In the genomic region with DNA sequence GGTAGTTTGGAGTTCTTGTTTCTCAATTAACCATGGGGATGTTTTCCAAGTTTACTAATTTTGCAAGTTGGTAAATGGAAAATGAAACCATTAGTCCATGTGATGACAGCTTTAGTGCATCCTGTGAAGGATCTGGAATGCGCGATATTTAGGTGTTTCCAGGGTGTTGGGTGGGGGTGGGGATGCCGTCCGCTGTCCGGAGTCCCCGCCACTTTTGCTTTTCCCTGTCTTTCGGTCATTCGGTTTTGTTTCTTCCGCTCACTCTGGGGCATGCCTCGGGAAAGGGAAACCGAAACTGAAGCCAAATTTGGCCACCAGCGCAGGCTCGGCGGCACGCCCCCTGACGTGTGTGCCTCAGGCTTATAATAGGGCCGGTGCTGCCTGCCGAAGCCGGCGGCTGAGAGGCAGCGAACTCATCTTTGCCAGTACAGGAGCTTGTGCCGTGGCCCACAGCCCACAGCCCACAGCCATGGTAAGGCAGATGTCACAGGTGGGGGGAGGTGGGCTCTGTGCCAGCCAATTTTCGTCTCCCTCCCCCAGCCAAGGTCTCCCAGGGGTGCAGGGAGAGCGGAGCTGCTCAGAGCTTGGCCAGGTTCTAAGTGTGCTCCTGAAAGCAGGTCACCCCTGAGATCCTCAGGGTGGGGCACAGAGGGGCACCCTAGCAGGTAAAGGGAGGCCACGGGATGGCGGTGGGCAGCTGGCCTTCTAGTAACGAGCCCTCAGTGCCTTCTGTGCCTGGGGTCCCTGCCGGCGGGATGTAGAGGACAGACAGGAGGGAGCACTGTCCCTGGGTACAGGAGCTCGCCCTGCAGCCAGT, we compare ENCODE assay signal across 8 cellular contexts. TPM values are rescaled to one million over a fixed set of nuclear protein-coding genes. Genes with fewer than 3 reads are reported as not detected.
DNase-seq lines count a peak whose midpoint lies in the region; ATAC-seq and FAIRE-seq lines count a peak whose summit lies in the region.

A gene (plus strand): TSS at position 393 of the 817 bp plus-strand sequence. CDS start 77 bp downstream, at position 470.

- no peaks in the 10 kb centered on the region for H3F3A ChIP-seq in GM23248 (ENCODE audit: insufficient read depth)

- H3K4me3 ChIP-seq in GM23248 = peak within 1 kb of the TSS; percentile 73

- peak within 1 kb of the TSS; percentile 98 for H3K4me3 Mint-ChIP-seq in T-helper 17 cell

- H3K27me3 ChIP-seq in GM23248 (replicated peaks; ENCODE audit: insufficient read depth) = no peaks in the 10 kb centered on the region

- peaks cover 21% of the 10 kb centered on the region for H3K4me1 Mint-ChIP-seq in T-helper 17 cell

- no peaks in the 10 kb centered on the region for H4K20me1 ChIP-seq in GM23248 (ENCODE audit: insufficient read depth)

- 1 to 3% methylated on average over 30 of the region's 30 CpGs for WGBS in GM23248 (ENCODE audit: low coverage in 1 of 2, low lambda C conversion rate in 2 of 2, missing lambda C conversion rate in 2 of 2), 2 experiments

- peaks cover 7% of the 10 kb centered on the region for H3K27me3 Mint-ChIP-seq in T-helper 17 cell

- H3K79me2 ChIP-seq in GM23248 (ENCODE audit: insufficient read depth) = no peaks in the 10 kb centered on the region

- peak within 1 kb of the TSS; percentile 79 for H2AFZ ChIP-seq in GM23248

- H3K9me3 ChIP-seq in GM23248 (ENCODE audit: low read depth) = no peaks in the 10 kb centered on the region
- H3K9me3 ChIP-seq in T-helper 17 cell (ENCODE audit: control insufficient read depth, low read length, poor library complexity, severe bottlenecking) = no peaks in the 10 kb centered on the region

- peaks cover 4% of the 10 kb centered on the region; the same call in 1 of the 2 replicates for H3K4me1 ChIP-seq in GM23248 (ENCODE audit: insufficient read depth)

- DNase-seq in ELR (ENCODE audit: low read depth) (peak; percentile 93), GM23248 (peak; percentile 96), M059J (ENCODE audit: low read depth) (peak; percentile 97), T-helper 17 cell (peak; percentile 79 to 81 (median 80)), amniotic stem cell (lab: John Stamatoyannopoulos, UW) (peak; percentile 77), left ventricle myocardium superior (peak; percentile 96), pulmonary artery endothelial cell (ENCODE audit: low read depth, low spot score) (no peak), urothelium cell line (ENCODE audit: low spot score) (peak; percentile 73)

- peak within 1 kb of the TSS; percentile 98 for H3K27ac Mint-ChIP-seq in T-helper 17 cell

- intact Hi-C loops in left ventricle myocardium superior (cut with micrococcal nuclease) = no loop called here

- no peak for FAIRE-seq in urothelium cell line (lab: Jason Lieb, UNC)

- peak within 1 kb of the TSS; percentile 55 for H3K27ac ChIP-seq in GM23248

- peak within 1 kb of the TSS; percentile 87 for H3K4me2 ChIP-seq in GM23248 (ENCODE audit: unreplicated experiment)

- peaks cover 6% of the 10 kb centered on the region for H3K36me3 Mint-ChIP-seq in T-helper 17 cell (ENCODE audit: low read depth)

- peak within 1 kb of the TSS; percentile 79 for H3K9ac ChIP-seq in GM23248

- in situ Hi-C loops in GM23248 (cut with MboI) = no loop called here

- peak; percentile 96 for ATAC-seq in T-helper 17 cell
- ATAC-seq in left ventricle myocardium superior = peak; percentile 92

- H3K9me2 ChIP-seq in GM23248 (ENCODE audit: insufficient read depth) = no peaks in the 10 kb centered on the region

- no peaks in the 10 kb centered on the region for H3K36me3 ChIP-seq in GM23248 (ENCODE audit: low read depth)

RNA-seq across cellular contexts. Expression of the gene that starts here (rescaled TPM):
- 41.2 and 49.1 TPM in 2 replicates for total RNA-seq in GM23248 (2014; rRNA removed; shearing (Covaris generic))
- polyA plus RNA-seq in GM23248 (2016; fragmentation: Nextera tagmentation; extraction: Ambion mirVana) = 77.0 and 85.7 TPM in 2 replicates
- total RNA-seq in M059J (2014; rRNA removed; shearing (Covaris generic)) = 2,871 and 3,124 TPM in 2 replicates
- total RNA-seq in T-helper 17 cell (10 to 100 TPM; 19.5 to 52.1 TPM), left ventricle myocardium superior (16.4 TPM), pulmonary artery endothelial cell (96.4 and 121 TPM in 2 replicates)

Comparison
In these comparisons a context has a peak if more than half of its experiments do, and no peak if none do; other contexts are left out.
1. RNA of the gene that starts here (total RNA-seq): 2,871 to 3,124 TPM in M059J; 96.4 to 121 TPM in pulmonary artery endothelial cell, 19.5 to 52.1 TPM in T-helper 17 cell, 41.2 to 49.1 TPM in GM23248 and 16.4 TPM in left ventricle myocardium superior (single experiment); every median in the first group is over 10 times any median in the second.